In the genomic region with DNA sequence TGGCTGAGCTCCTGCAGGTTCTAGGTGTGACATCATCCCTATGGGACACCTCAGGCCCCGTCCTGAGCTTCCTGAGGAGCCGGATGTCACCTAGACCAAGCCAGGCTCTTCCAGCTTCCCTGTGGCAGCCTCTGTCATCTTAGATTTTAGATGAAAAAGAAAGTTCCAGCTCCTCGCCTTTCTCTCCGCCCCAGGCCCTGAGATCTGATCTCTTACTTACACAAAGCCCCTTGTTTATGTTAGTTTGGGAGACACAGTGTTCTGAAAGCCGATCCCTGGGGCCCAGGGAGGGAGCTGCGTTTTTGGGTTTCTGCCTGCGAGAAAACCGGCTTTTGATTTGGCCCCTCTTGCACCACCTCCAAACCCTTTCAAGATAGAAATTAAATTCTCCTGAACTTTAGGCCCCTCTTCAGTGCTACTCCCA, we compare ENCODE assay signal across 14 cellular contexts. TPM values are rescaled to one million over a fixed set of nuclear protein-coding genes. Genes with fewer than 3 reads are reported as not detected.
DNase-seq lines count a peak whose midpoint lies in the region; ATAC-seq and TF ChIP-seq lines count a peak whose summit lies in the region.
"Had no signal": no experiment of that assay in that cellular context is flagged by ENCODE, and none has a peak within 500 bp of the region (broad histone marks: within the 10 kb centered on the region; RNA-seq: fewer than 3 reads in every experiment).

No MANE protein-coding gene starts in this region.

- H3K27ac ChIP-seq in dorsolateral prefrontal cortex: peak overlapping the region in 40 of 59 donors; percentile 2 to 88 (median 61)
- H3K27ac ChIP-seq in lower lobe of right lung: peak overlapping the region; percentile 14
- no peak overlapping the region for H3K27ac ChIP-seq in smooth muscle cell (ENCODE audit: low read depth)
- H3K27ac ChIP-seq in coronary artery: peak overlapping the region in 1 of 2 donors; percentile 58

- H3F3A ChIP-seq in smooth muscle cell (ENCODE audit: low read depth): no peaks in the 10 kb centered on the region

- H4K20me1 ChIP-seq in smooth muscle cell (ENCODE audit: low read depth): no peaks in the 10 kb centered on the region

- H3K4me1 ChIP-seq in lower lobe of right lung: no peaks in the 10 kb centered on the region
- H3K4me1 ChIP-seq in smooth muscle cell (ENCODE audit: low read depth): peaks cover 10% of the 10 kb centered on the region

- WGBS in smooth muscle cell (ENCODE audit: low lambda C conversion rate): 31% methylated on average over 8 of the region's 8 CpGs

- no peak overlapping the region for H3K9ac ChIP-seq in smooth muscle cell (ENCODE audit: low read depth)

- no peaks in the 10 kb centered on the region for H3K27me3 ChIP-seq in dorsolateral prefrontal cortex
- no peaks in the 10 kb centered on the region for H3K27me3 ChIP-seq in lower lobe of right lung (ENCODE audit: low read depth)
- H3K27me3 ChIP-seq in smooth muscle cell (ENCODE audit: low read depth): no peaks in the 10 kb centered on the region

- intact Hi-C loops in dorsolateral prefrontal cortex (cut with DNase I) (no loop called here), lower lobe of right lung (cut with DNase I) (no loop called here), posterior vena cava (cut with DNase I) (no loop called here)

- peak; percentile 22 for DNase-seq in HCEC 1CT
- no peak for DNase-seq in dorsolateral prefrontal cortex
- no peak for DNase-seq in lower lobe of right lung
- no peak for DNase-seq in smooth muscle cell (lab: John Stamatoyannopoulos, UW; ENCODE audit: unreplicated experiment)
- no peak for DNase-seq in coronary artery (ENCODE audit: low spot score)
- DNase-seq in posterior vena cava (ENCODE audit: low spot score): no peak
- no peak for DNase-seq in NCI-H187 treated with DMSO at 0.1 percent for 48 hours (lab: John Stamatoyannopoulos, UW)
- no peak for DNase-seq in NCI-H146 treated with DMSO at 0.1 percent for 48 hours (lab: John Stamatoyannopoulos, UW; ENCODE audit: unreplicated experiment)
- DNase-seq: activated CD4-positive, alpha-beta T cell treated with anti-CD3 and anti-CD28 coated beads, Interleukin-2, amount 50 U/mL, for 48 hours; amniotic stem cell; COR-L47; NCI-H226; stimulated activated CD4-positive, alpha-beta T cell treated with anti-CD3 and anti-CD28 coated beads, Interleukin-4, amount 100 ng/mL, for 24 hours had no signal

- H3K36me3 ChIP-seq in lower lobe of right lung (no peaks in the 10 kb centered on the region), smooth muscle cell (ENCODE audit: low read depth) (no peaks in the 10 kb centered on the region)

- H3K4me2 ChIP-seq in smooth muscle cell: peak overlapping the region; percentile 39

- H3K9me3 ChIP-seq in lower lobe of right lung (no peaks in the 10 kb centered on the region), smooth muscle cell (replicated peaks; ENCODE audit: low read depth) (no peaks in the 10 kb centered on the region)

- TF ChIP-seq CTCF in dorsolateral prefrontal cortex (IDR thresholded peaks at IDR 0.05 in 54 of 56, conservative IDR thresholded peaks at IDR 0.05 in 2 of 56; ENCODE audit: low read depth in 1 of 56, partially characterized antibody in 56 of 56) (no peak), lower lobe of right lung (IDR thresholded peaks at IDR 0.05) (no peak), smooth muscle cell (IDR thresholded peaks at IDR 0.05; ENCODE audit: borderline replicate concordance, insufficient read depth, poor library complexity, severe bottlenecking) (no peak), coronary artery (IDR thresholded peaks at IDR 0.05) (no peak)

- H3K4me3 ChIP-seq in dorsolateral prefrontal cortex (no peak overlapping the region), lower lobe of right lung (no peak overlapping the region), smooth muscle cell (no peak overlapping the region), coronary artery (no peak overlapping the region)

- no peak for ATAC-seq in lower lobe of right lung

- no peaks in the 10 kb centered on the region for H3K79me2 ChIP-seq in smooth muscle cell (ENCODE audit: low read depth)

- H2AFZ ChIP-seq in smooth muscle cell (ENCODE audit: low read depth): peak overlapping the region; percentile 39

RNA-seq across cellular contexts. Expression of gene FAM107A, which starts 40.2 kb away (rescaled TPM):
- total RNA-seq in dorsolateral prefrontal cortex (1,000 to 10,000 TPM in 22 of 120 experiments, 100 to 1,000 TPM in 98; 392 to 2,029 (median 764) TPM), lower lobe of right lung (74.5 TPM), smooth muscle cell (not detected in 2 replicates), posterior vena cava (10 to 100 TPM; 22.9 to 38.7 TPM)
- not detected in 2 replicates for polyA plus RNA-seq in smooth muscle cell

RNA-seq across cellular contexts. Expression of gene FAM3D, which starts 49.2 kb away (rescaled TPM):
- total RNA-seq in dorsolateral prefrontal cortex (under 1 TPM in 7 of 120 experiments, not detected in 113; 0.36 to 0.82 (median 0.44) TPM), lower lobe of right lung (5.8 TPM), smooth muscle cell (0.18 TPM in 1 of 2 replicates, not detected in the other), posterior vena cava (not detected)
- 0.33 TPM in 1 of 2 replicates, not detected in the other for polyA plus RNA-seq in smooth muscle cell
- total RNA-seq: kidney epithelial cell had no signal

Comparison
In these comparisons a context has a peak if more than half of its experiments do, and no peak if none do; other contexts are left out.
1. RNA of gene FAM107A, which starts 40.2 kb away (total RNA-seq): 392 to 2,029 TPM in dorsolateral prefrontal cortex, 74.5 TPM in lower lobe of right lung (single experiment) and 22.9 to 38.7 TPM in posterior vena cava; not detected in smooth muscle cell; every median in the first group is over 10 times any median in the second.